ENCODE assay signal across 14 cellular contexts in the genomic region with DNA sequence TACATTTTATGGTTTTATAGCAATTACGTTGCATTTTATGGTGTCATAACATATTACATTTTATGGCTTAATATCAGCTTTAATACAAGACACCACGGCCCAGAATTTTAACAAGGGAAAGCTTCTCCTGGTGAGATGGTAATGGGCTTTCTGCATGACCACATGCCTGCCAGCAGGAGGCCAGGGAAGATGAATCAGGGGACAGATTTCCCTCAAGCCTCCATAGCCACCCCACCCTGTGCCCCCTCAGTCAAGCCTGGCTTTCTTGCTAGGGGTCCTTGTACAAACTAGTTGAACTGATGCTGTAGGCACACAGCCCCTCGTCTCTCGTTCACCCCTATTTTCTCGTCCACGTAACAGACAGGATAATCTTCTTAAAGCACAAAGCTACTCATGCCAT. TPM values are rescaled to one million over a fixed set of nuclear protein-coding genes. Genes with fewer than 3 reads are reported as not detected.
DNase-seq lines count a peak whose midpoint lies in the region; ATAC-seq and TF ChIP-seq lines count a peak whose summit lies in the region.
"Had no signal": no experiment of that assay in that cellular context is flagged by ENCODE, and none has a peak within 500 bp of the region (broad histone marks: within the 10 kb centered on the region; RNA-seq: fewer than 3 reads in every experiment).

No MANE protein-coding gene starts in this region.

- no peak for ATAC-seq in activated CD4-positive, alpha-beta T cell treated with anti-CD3 and anti-CD28 coated beads for 36 hours

- CTCF ChIA-PET in activated CD4-positive, alpha-beta T cell treated with anti-CD3 and anti-CD28 coated beads for 36 hours (lab: Charles Lee), result interaction anchor here (0.6 kb wide), 1 partner anchor 175 kb away, joined by 3 read pairs; no protein-coding TSS in a partner anchor

- H2AFZ ChIP-seq in neural progenitor cell (replicated peaks), result no peak overlapping the region

- POLR2A ChIA-PET in activated CD4-positive, alpha-beta T cell treated with anti-CD3 and anti-CD28 coated beads for 36 hours (lab: Charles Lee), result no interaction called here

- H3K9ac ChIP-seq in endodermal cell (ENCODE audit: extremely low read depth, low read length, poor library complexity, severe bottlenecking) (no peak overlapping the region), neural progenitor cell (no peak overlapping the region)

- no peak overlapping the region for H3K27ac ChIP-seq in endodermal cell (ENCODE audit: low read depth, low read length)
- no peak overlapping the region for H3K27ac ChIP-seq in neural progenitor cell
- H3K27ac ChIP-seq: A549, coronary artery, tibial artery had no signal

- H3K36me3 Mint-ChIP-seq in endodermal cell (ENCODE audit: low read depth), result no peaks in the 10 kb centered on the region
- H3K36me3 Mint-ChIP-seq in neural progenitor cell, result no peaks in the 10 kb centered on the region
- H3K36me3 Mint-ChIP-seq in activated CD4-positive, alpha-beta T cell treated with anti-CD3 and anti-CD28 coated beads for 36 hours (ENCODE audit: low read depth), result no peaks in the 10 kb centered on the region
- H3K36me3 Mint-ChIP-seq: activated naive CD8-positive, alpha-beta T cell treated with anti-CD3 and anti-CD28 coated beads, Interleukin-2, amount 10 ng/mL, durations not matched to agents 7 days and 5 days had no signal

- H3K36me3 ChIP-seq in endodermal cell (ENCODE audit: control insufficient read depth, insufficient read depth, low read length) (no peaks in the 10 kb centered on the region), neural progenitor cell (no peaks in the 10 kb centered on the region)
- H3K36me3 ChIP-seq: MG63, tibial artery had no signal

- WGBS in endodermal cell (ENCODE audit: insufficient coverage in 1 of 2, insufficient read length in 1 of 2), 2 experiments, result 84 to 91% methylated on average over 4 to 6 of the region's 6 CpGs

- H3K4me1 Mint-ChIP-seq in endodermal cell, result peaks cover 51% of the 10 kb centered on the region
- peaks cover 21% of the 10 kb centered on the region for H3K4me1 Mint-ChIP-seq in neural progenitor cell
- H3K4me1 Mint-ChIP-seq in activated CD4-positive, alpha-beta T cell treated with anti-CD3 and anti-CD28 coated beads for 36 hours, result no peaks in the 10 kb centered on the region
- H3K4me1 Mint-ChIP-seq: activated naive CD8-positive, alpha-beta T cell treated with anti-CD3 and anti-CD28 coated beads, Interleukin-2, amount 10 ng/mL, durations not matched to agents 7 days and 5 days had no signal

- H3K4me2 ChIP-seq in neural progenitor cell, result no peak overlapping the region
- H3K4me2 ChIP-seq: A549 had no signal

- DNase-seq in DMS53 (lab: John Stamatoyannopoulos, UW) (peak; percentile 26), DMS53 treated with DMSO at 0.1 percent for 48 hours (lab: John Stamatoyannopoulos, UW; ENCODE audit: unreplicated experiment) (no peak), LNCaP clone FGC (ENCODE audit: low read depth) (no peak), endodermal cell (peak; percentile 85), neural progenitor cell (ENCODE audit: low spot score) (peak; percentile 42), NCI-H1417 (lab: John Stamatoyannopoulos, UW) (no peak), SIG-M5 treated with dmso at 0.1 percent for 504 hours (lab: John Stamatoyannopoulos, UW; ENCODE audit: unreplicated experiment) (no peak)
- DNase-seq in activated CD4-positive, alpha-beta T cell treated with anti-CD3 and anti-CD28 coated beads for 36 hours, result no peak
- DNase-seq: activated naive CD8-positive, alpha-beta T cell treated with anti-CD3 and anti-CD28 coated beads, Interleukin-2, amount 10 ng/mL, durations not matched to agents 7 days and 5 days; MG63; stimulated activated CD4-positive, alpha-beta T cell treated with anti-CD3 and anti-CD28 coated beads, Interleukin-15, amount 100 ng/mL, for 24 hours; tibial artery had no signal

- H3K9me3 ChIP-seq in endodermal cell (ENCODE audit: control insufficient read depth, low read length), result no peaks in the 10 kb centered on the region
- no peaks in the 10 kb centered on the region for H3K9me3 ChIP-seq in neural progenitor cell (ENCODE audit: low read depth)
- H3K9me3 ChIP-seq: A549, MG63 had no signal

- no peaks in the 10 kb centered on the region for H3K79me2 ChIP-seq in neural progenitor cell (ENCODE audit: low read depth)

- H3K4me1 ChIP-seq in endodermal cell (ENCODE audit: control insufficient read depth, insufficient read depth, low read length) (peaks cover 13% of the 10 kb centered on the region), neural progenitor cell (peaks cover 7% of the 10 kb centered on the region)
- H3K4me1 ChIP-seq: A549 had no signal

- no peaks in the 10 kb centered on the region for H4K20me1 ChIP-seq in neural progenitor cell (ENCODE audit: low read depth)

- intact Hi-C loops in activated CD4-positive, alpha-beta T cell treated with anti-CD3 and anti-CD28 coated beads for 36 hours (cut with DNase I, micrococcal nuclease), result no loop called here

- H3K4me3 Mint-ChIP-seq in endodermal cell (no peak overlapping the region), neural progenitor cell (no peak overlapping the region)
- no peak overlapping the region for H3K4me3 Mint-ChIP-seq in activated CD4-positive, alpha-beta T cell treated with anti-CD3 and anti-CD28 coated beads for 36 hours
- H3K4me3 Mint-ChIP-seq: activated naive CD8-positive, alpha-beta T cell treated with anti-CD3 and anti-CD28 coated beads, Interleukin-2, amount 10 ng/mL, durations not matched to agents 7 days and 5 days had no signal

- H3K4me3 ChIP-seq in LNCaP clone FGC (ENCODE audit: low read depth, low read length) (no peak overlapping the region), endodermal cell (ENCODE audit: low read length) (no peak overlapping the region), neural progenitor cell (no peak overlapping the region)
- H3K4me3 ChIP-seq: A549, coronary artery, MG63, tibial artery had no signal

- H3K27ac Mint-ChIP-seq in endodermal cell (no peak overlapping the region), neural progenitor cell (no peak overlapping the region)
- no peak overlapping the region for H3K27ac Mint-ChIP-seq in activated CD4-positive, alpha-beta T cell treated with anti-CD3 and anti-CD28 coated beads for 36 hours
- H3K27ac Mint-ChIP-seq: activated naive CD8-positive, alpha-beta T cell treated with anti-CD3 and anti-CD28 coated beads, Interleukin-2, amount 10 ng/mL, durations not matched to agents 7 days and 5 days had no signal

- H3F3A ChIP-seq in neural progenitor cell (ENCODE audit: low read depth), result no peaks in the 10 kb centered on the region

- no peaks in the 10 kb centered on the region for H3K9me3 Mint-ChIP-seq in endodermal cell
- H3K9me3 Mint-ChIP-seq in neural progenitor cell, result peaks cover 5% of the 10 kb centered on the region
- H3K9me3 Mint-ChIP-seq in activated CD4-positive, alpha-beta T cell treated with anti-CD3 and anti-CD28 coated beads for 36 hours (ENCODE audit: low read depth), result no peaks in the 10 kb centered on the region
- H3K9me3 Mint-ChIP-seq: activated naive CD8-positive, alpha-beta T cell treated with anti-CD3 and anti-CD28 coated beads, Interleukin-2, amount 10 ng/mL, durations not matched to agents 7 days and 5 days had no signal

- H3K27me3 Mint-ChIP-seq in endodermal cell (ENCODE audit: insufficient read depth) (peaks cover 10% of the 10 kb centered on the region), neural progenitor cell (ENCODE audit: insufficient read depth, low read depth) (peaks cover 11% of the 10 kb centered on the region)
- H3K27me3 Mint-ChIP-seq in activated CD4-positive, alpha-beta T cell treated with anti-CD3 and anti-CD28 coated beads for 36 hours, result peaks cover 6% of the 10 kb centered on the region
- H3K27me3 Mint-ChIP-seq: activated naive CD8-positive, alpha-beta T cell treated with anti-CD3 and anti-CD28 coated beads, Interleukin-2, amount 10 ng/mL, durations not matched to agents 7 days and 5 days had no signal

- H3K27me3 ChIP-seq in endodermal cell (ENCODE audit: control insufficient read depth, insufficient read depth, low read length, poor library complexity, severe bottlenecking) (no peaks in the 10 kb centered on the region), neural progenitor cell (no peaks in the 10 kb centered on the region)
- H3K27me3 ChIP-seq: MG63 had no signal

- TF ChIP-seq CTCF in LNCaP clone FGC (IDR thresholded peaks at IDR 0.05; ENCODE audit: control insufficient read depth, extremely low read depth, insufficient read depth) (peak; percentile 17; the same call in 1 of the 2 replicates), endodermal cell (conservative IDR thresholded peaks at IDR 0.05) (peak; percentile 86), neural progenitor cell (IDR thresholded peaks at IDR 0.05) (peak; percentile 53)

RNA-seq across cellular contexts. Expression of gene HSPB8, which starts 56.6 kb away (rescaled TPM):
- total RNA-seq in endodermal cell, result 10 to 100 TPM in 1 of 2 donors, 1 to 10 TPM in 1; 9.7 to 10.4 TPM
- polyA plus RNA-seq in endodermal cell (2013, experiment 1 of 2), result 5.5 TPM
- 7.6 TPM for polyA plus RNA-seq in endodermal cell (2013, experiment 2 of 2)
- total RNA-seq in neural progenitor cell (ENCODE audit: low replicate concordance), result not detected in 2 replicates
- total RNA-seq in activated CD4-positive, alpha-beta T cell treated with anti-CD3 and anti-CD28 coated beads for 36 hours, result not detected
- total RNA-seq: activated naive CD8-positive, alpha-beta T cell treated with anti-CD3 and anti-CD28 coated beads, Interleukin-2, amount 10 ng/mL, durations not matched to agents 7 days and 5 days had no signal

Comparison
In these comparisons a context has a peak if more than half of its experiments do, and no peak if none do; other contexts are left out.
1. DNase-seq: peak in DMS53 (single experiment), endodermal cell (single experiment) and neural progenitor cell (single experiment); none in DMS53 treated with DMSO at 0.1 percent for 48 hours (single experiment), LNCaP clone FGC (single experiment), NCI-H1417 (0 of 3), activated CD4-positive, alpha-beta T cell treated with anti-CD3 and anti-CD28 coated beads for 36 hours (single experiment) and SIG-M5 treated with dmso at 0.1 percent for 504 hours (single experiment).
2. CTCF ChIP-seq: peak in every context shown above with its lines; median percentile 86 in endodermal cell; 53 in neural progenitor cell; 17 in LNCaP clone FGC.
3. RNA of gene HSPB8, which starts 56.6 kb away (total RNA-seq): 9.7 to 10.4 TPM in endodermal cell; not detected in activated CD4-positive, alpha-beta T cell treated with anti-CD3 and anti-CD28 coated beads for 36 hours and not detected in neural progenitor cell; every median in the first group is over 10 times any median in the second.